ENCODE assay signal across 20 cellular contexts in genomic region chr20:2305946-2306345, GRCh38. TPM values are rescaled to one million over a fixed set of nuclear protein-coding genes. Genes with fewer than 3 reads are reported as not detected.
A peak's percentile ranks its signal among the peaks of the same experiment; 100 is the strongest.
DNase-seq lines count a peak whose midpoint lies in the region; ATAC-seq, FAIRE-seq and TF ChIP-seq lines count a peak whose summit lies in the region.
"Had no signal": no experiment of that assay in that cellular context is flagged by ENCODE, and none has a peak within 500 bp of the region (broad histone marks: within the 10 kb centered on the region; RNA-seq: fewer than 3 reads in every experiment).

No MANE protein-coding gene starts in this region.

- FAIRE-seq in GM12891 (lab: Jason Lieb, UNC), result no peak

- H3K36me3 Mint-ChIP-seq in WTC11, result no peaks in the 10 kb centered on the region
- H3K36me3 Mint-ChIP-seq: activated naive CD8-positive, alpha-beta T cell treated with anti-CD3 and anti-CD28 coated beads for 36 hours; T-cell had no signal

- ATAC-seq in WTC11, result peak; percentile 71
- ATAC-seq: sciatic nerve, T-cell, upper lobe of right lung had no signal

- H3K9me3 Mint-ChIP-seq in WTC11, result no peaks in the 10 kb centered on the region
- H3K9me3 Mint-ChIP-seq: activated naive CD8-positive, alpha-beta T cell treated with anti-CD3 and anti-CD28 coated beads for 36 hours; neural crest cell; T-cell had no signal

- POLR2A ChIA-PET in WTC11 (lab: Charles Lee), result interaction anchor here (0.9 kb wide), 1 partner anchor 70 kb away, joined by 3 read pairs; no protein-coding TSS in a partner anchor

- TF ChIP-seq CTCF in 22Rv1 (IDR thresholded peaks at IDR 0.05) (no peak), LNCaP clone FGC (IDR thresholded peaks at IDR 0.05; ENCODE audit: control insufficient read depth, extremely low read depth, insufficient read depth) (no peak), WTC11 (IDR thresholded peaks at IDR 0.05) (no peak), adrenal gland (IDR thresholded peaks at IDR 0.05) (no peak)

- H3K4me1 Mint-ChIP-seq in WTC11, result peaks cover 5% of the 10 kb centered on the region
- H3K4me1 Mint-ChIP-seq: neural crest cell had no signal

- H3K4me3 Mint-ChIP-seq in WTC11, result no peak overlapping the region
- H3K4me3 Mint-ChIP-seq: activated naive CD8-positive, alpha-beta T cell treated with anti-CD3 and anti-CD28 coated beads for 36 hours; neural crest cell; T-cell had no signal

- TF ChIP-seq POLR2A in adrenal gland (IDR thresholded peaks at IDR 0.05), result no peak
- no peak for TF ChIP-seq POLR2A in GM12891 (IDR thresholded peaks at IDR 0.05; ENCODE audit: low read depth, low read length)

- H3K27me3 Mint-ChIP-seq in WTC11 (ENCODE audit: low read depth), result no peaks in the 10 kb centered on the region; the same call in 1 of the 2 replicates

- no peaks in the 10 kb centered on the region for H3K27me3 ChIP-seq in adrenal gland
- H3K27me3 ChIP-seq: Peyer's patch, upper lobe of right lung had no signal

- H3K36me3 ChIP-seq in adrenal gland (replicated peaks in 1 of 2), result no peaks in the 10 kb centered on the region
- H3K36me3 ChIP-seq: Peyer's patch, upper lobe of right lung had no signal

- H3K4me3 ChIP-seq in LNCaP clone FGC (ENCODE audit: low read depth, low read length), result no peak overlapping the region
- no peak overlapping the region for H3K4me3 ChIP-seq in adrenal gland
- H3K4me3 ChIP-seq: lung, Peyer's patch, upper lobe of right lung had no signal

- intact Hi-C loops in adrenal gland (cut with DNase I), result no loop called here

- DNase-seq in LNCaP clone FGC (ENCODE audit: low read depth) (peak; percentile 65), NCI-H2171 (lab: John Stamatoyannopoulos, UW) (peak; percentile 10), WTC11 (ENCODE audit: low spot score) (no peak), T-helper 2 cell (no peak), adrenal gland (no peak), GM12891 (ENCODE audit: insufficient read length, low spot score) (no peak)
- no peak for DNase-seq in activated CD4-positive, alpha-beta T cell treated with anti-CD3 and anti-CD28 coated beads, Interleukin-2, amount 50 U/mL, for 48 hours
- DNase-seq: activated naive CD8-positive, alpha-beta T cell treated with anti-CD3 and anti-CD28 coated beads for 36 hours; activated T-cell treated with anti-CD3 and anti-CD28 coated beads for 4 hours; effector CD4-positive, alpha-beta T cell; HCEC 1CT; KBM-7; stimulated activated CD4-positive, alpha-beta T cell treated with anti-CD3 and anti-CD28 coated beads, Interleukin-4, amount 100 ng/mL, for 4 hours; T-cell; upper lobe of right lung had no signal

- CTCF ChIA-PET in WTC11 (lab: Charles Lee), result interaction anchor here (0.9 to 1.9 kb wide), 4 partner anchors 81 to 133 kb away, joined by 3 to 18 read pairs (median 4); no protein-coding TSS in a partner anchor

- H3K27ac ChIP-seq in 22Rv1, result peak overlapping the region; percentile 75
- no peak overlapping the region for H3K27ac ChIP-seq in adrenal gland
- H3K27ac ChIP-seq: Peyer's patch, upper lobe of right lung had no signal

- H3K27ac Mint-ChIP-seq in WTC11, result no peak overlapping the region
- H3K27ac Mint-ChIP-seq: activated naive CD8-positive, alpha-beta T cell treated with anti-CD3 and anti-CD28 coated beads for 36 hours; T-cell had no signal

- no peaks in the 10 kb centered on the region for H3K9me3 ChIP-seq in adrenal gland (replicated peaks in 1 of 3)
- H3K9me3 ChIP-seq: Peyer's patch, upper lobe of right lung had no signal

- H3K4me1 ChIP-seq in adrenal gland (replicated peaks in 1 of 2), result peaks cover 0 to 5% of the 10 kb centered on the region in 2 donors
- H3K4me1 ChIP-seq: upper lobe of right lung had no signal

- 86 to 95% (median 91%) methylated on average over 2 of the region's 2 CpGs for WGBS in adrenal gland, 4 donors

TF ChIP-seq in WTC11, 78 proteins besides CTCF, POLR2A, EP300 and RAD21 (continues in another document):
- no peak for TF ChIP-seq AFF4 (CRISPR knock-in tag; IDR thresholded peaks at IDR 0.05; ENCODE audit: borderline replicate concordance)
- no peak for TF ChIP-seq USF1 (CRISPR knock-in tag; IDR thresholded peaks at IDR 0.05)

TF ChIP-seq in GM12891, 5 proteins besides CTCF, POLR2A, EP300 and RAD21:
- TF ChIP-seq SPI1 (IDR thresholded peaks at IDR 0.05; ENCODE audit: low read depth, low read length) (no peak), TAF1 (IDR thresholded peaks at IDR 0.05; ENCODE audit: low read depth, low read length) (no peak), POU2F2 (IDR thresholded peaks at IDR 0.05; ENCODE audit: low read depth, low read length) (no peak), POLR2AphosphoS5 (IDR thresholded peaks at IDR 0.05; ENCODE audit: low read depth, low read length) (no peak), PAX5 (IDR thresholded peaks at IDR 0.05; ENCODE audit: insufficient read depth, low read length, severe bottlenecking) (no peak)

RNA-seq across cellular contexts. Expression of gene TGM3, which starts 10.1 kb away (rescaled TPM):
- total RNA-seq in WTC11 (2021) (0.07 to 0.11 TPM in 2 of 3 replicates, not detected in the other), adrenal gland (under 1 TPM in 2 of 8 donors, not detected in 6; 0.14 to 0.17 TPM)
- polyA plus RNA-seq in adrenal gland, result under 1 TPM; 0.13 to 0.84 (median 0.56) TPM
- 0.08 TPM for polyA plus RNA-seq in GM12891 (2012; ENCODE audit: low read depth, missing spikeins)
- total RNA-seq: activated naive CD8-positive, alpha-beta T cell treated with anti-CD3 and anti-CD28 coated beads for 36 hours; sciatic nerve; T-cell; upper lobe of right lung had no signal

Comparison
In these comparisons a context has a peak if more than half of its experiments do, and no peak if none do; other contexts are left out.
1. DNase-seq: peak in LNCaP clone FGC (single experiment) and NCI-H2171 (single experiment); none in WTC11 (single experiment), T-helper 2 cell (0 of 5), adrenal gland (0 of 7), GM12891 (single experiment) and activated CD4-positive, alpha-beta T cell treated with anti-CD3 and anti-CD28 coated beads, Interleukin-2, amount 50 U/mL, for 48 hours (0 of 2).